In the genomic region with DNA sequence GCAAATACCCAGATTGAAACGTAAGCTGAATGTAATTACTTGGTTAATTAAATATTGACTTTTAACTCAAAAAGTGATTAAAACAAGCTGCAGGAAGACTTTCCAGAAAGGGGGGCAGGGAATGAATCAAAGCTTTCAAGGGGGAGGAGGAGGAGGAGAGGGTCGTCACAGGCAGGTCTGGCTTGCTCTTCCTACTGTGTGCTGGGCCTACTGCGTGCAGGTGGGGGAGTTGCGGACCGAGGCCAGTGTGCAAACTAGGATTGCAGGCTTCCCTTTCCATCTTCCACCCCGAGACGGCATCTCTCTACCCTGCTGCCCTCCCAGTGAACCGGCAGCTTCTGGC, we compare ENCODE assay signal across 8 cellular contexts. TPM values are rescaled to one million over a fixed set of nuclear protein-coding genes. Genes with fewer than 3 reads are reported as not detected.
A peak's percentile ranks its signal among the peaks of the same experiment; 100 is the strongest.
DNase-seq lines count a peak whose midpoint lies in the region; ATAC-seq and TF ChIP-seq lines count a peak whose summit lies in the region.

No MANE protein-coding gene starts in this region.

- ATAC-seq in HG03039 (IDR thresholded peaks at IDR 0.05; ENCODE audit: unreplicated experiment) (no peak), GM18520 (IDR thresholded peaks at IDR 0.05; ENCODE audit: unreplicated experiment) (no peak)

- peak overlapping the region; percentile 87 for H3K4me3 Mint-ChIP-seq in endothelial cell (ENCODE audit: unreplicated experiment)
- H3K4me3 Mint-ChIP-seq in nephron progenitor cell, result peak overlapping the region; percentile 86

- H3K9me3 ChIP-seq in BE2C, result no peaks in the 10 kb centered on the region
- H3K9me3 ChIP-seq in MG63, result no peaks in the 10 kb centered on the region

- H3K27ac Mint-ChIP-seq in endothelial cell (ENCODE audit: unreplicated experiment) (no peak overlapping the region), nephron progenitor cell (peak overlapping the region; percentile 84)

- no peak for TF ChIP-seq CTCF in BE2C (IDR thresholded peaks at IDR 0.05; ENCODE audit: low read depth, low read length)
- no peak for TF ChIP-seq CTCF in endothelial cell (IDR thresholded peaks at IDR 0.05; ENCODE audit: unreplicated experiment)
- TF ChIP-seq CTCF in nephron progenitor cell (IDR thresholded peaks at IDR 0.05), result no peak

- DNase-seq in BE2C, result no peak
- no peak for DNase-seq in MG63
- no peak for DNase-seq in endothelial cell (ENCODE audit: low spot score)
- no peak for DNase-seq in nephron progenitor cell
- no peak for DNase-seq in HCEC 1CT
- no peak for DNase-seq in middle frontal gyrus (ENCODE audit: extremely low spot score, low spot score)

- H3K36me3 ChIP-seq in BE2C, result no peaks in the 10 kb centered on the region; the same call in 1 of the 2 replicates
- no peaks in the 10 kb centered on the region for H3K36me3 ChIP-seq in MG63

- H3K4me1 Mint-ChIP-seq in endothelial cell (ENCODE audit: unreplicated experiment) (peaks cover 8% of the 10 kb centered on the region), nephron progenitor cell (peaks cover 71% of the 10 kb centered on the region)

- H3K4me3 ChIP-seq in BE2C (ENCODE audit: low read depth, low read length) (peak overlapping the region; percentile 92), MG63 (peak overlapping the region; percentile 38)

- H3K36me3 Mint-ChIP-seq in endothelial cell (ENCODE audit: low read depth, unreplicated experiment) (no peaks in the 10 kb centered on the region), nephron progenitor cell (ENCODE audit: low read depth) (peaks cover 12% of the 10 kb centered on the region)

- H3K27me3 Mint-ChIP-seq in endothelial cell (ENCODE audit: unreplicated experiment) (peaks cover 7% of the 10 kb centered on the region), nephron progenitor cell (ENCODE audit: low read depth, poor library complexity) (peaks cover 12% of the 10 kb centered on the region)

- H3K9me3 Mint-ChIP-seq in endothelial cell (ENCODE audit: unreplicated experiment), result no peaks in the 10 kb centered on the region
- no peaks in the 10 kb centered on the region for H3K9me3 Mint-ChIP-seq in nephron progenitor cell

- no peaks in the 10 kb centered on the region for H3K27me3 ChIP-seq in BE2C
- peaks cover 24% of the 10 kb centered on the region for H3K27me3 ChIP-seq in MG63

- peaks cover 19% of the 10 kb centered on the region for H3K4me1 ChIP-seq in BE2C

RNA-seq across cellular contexts. Expression of gene SULF2, which starts 1.1 kb away (rescaled TPM):
- 95.1 TPM for polyA plus RNA-seq in BE2C (2012; ENCODE audit: insufficient read depth, insufficient read length, low read depth)
- 0.20 and 2.0 TPM in 2 replicates for total RNA-seq in MG63 (2014; rRNA removed; shearing (Covaris generic); ENCODE audit: low replicate concordance)
- 62.1 TPM for total RNA-seq in endothelial cell (ENCODE audit: unreplicated experiment)

Comparison
In these comparisons a context has a peak if more than half of its experiments do, and no peak if none do; other contexts are left out.
1. RNA of gene SULF2, which starts 1.1 kb away (total RNA-seq): 62.1 TPM in endothelial cell (single experiment); 0.20 to 2.0 TPM in MG63; every median in the first group is over 10 times any median in the second.